8 cellular contexts compared by ENCODE assay signal in genomic region chr15:41022487-41023090, GRCh38.
DNase-seq lines count a peak whose midpoint lies in the region; ATAC-seq and TF ChIP-seq lines count a peak whose summit lies in the region.

No MANE protein-coding gene starts in this region.

- H3K4me3 ChIP-seq in SJCRH30 (no peak overlapping the region), body of pancreas (no peak overlapping the region)

- peak; percentile 47 for ATAC-seq in body of pancreas

- WGBS in body of pancreas, 2 donors: 47 to 53% methylated on average over 5 of the region's 5 CpGs

- in situ Hi-C loops in Caki2 (cut with HindIII; ENCODE audit: low pct_unique_long_range_greater_than_20kb, low sequenced_read_pairs): no loop called here

- H3K27me3 ChIP-seq in SJCRH30 (no peaks in the 10 kb centered on the region), body of pancreas (no peaks in the 10 kb centered on the region)

- DNase-seq in Caki2 (ENCODE audit: low read depth) (peak; percentile 18), HCEC 1CT (peak; percentile 71), SJCRH30 (peak; percentile 26 to 59), body of pancreas (peak; percentile 23 to 25 (median 24)), iPS-NIHi11 (ENCODE audit: low spot score) (peak; percentile 57), T1000 (lab: John Stamatoyannopoulos, UW) (no peak)
- peak; percentile 12 for DNase-seq in stimulated activated CD4-positive, alpha-beta T cell treated with anti-CD3 and anti-CD28 coated beads, Interleukin-1b, Interleukin-23, amount 100 ng/mL, for 48 hours
- DNase-seq in activated CD4-positive, CD25-positive, alpha-beta regulatory T cell (lab: John Stamatoyannopoulos, UW): no peak

- peak in 6 of 7 experiments; percentile 35 to 66 (median 58) for TF ChIP-seq CTCF in body of pancreas (IDR thresholded peaks at IDR 0.05)

- H3K4me1 ChIP-seq in SJCRH30: no peaks in the 10 kb centered on the region
- peaks cover 4% of the 10 kb centered on the region for H3K4me1 ChIP-seq in body of pancreas

- intact Hi-C loops in body of pancreas (cut with DNase I): loop anchor here (5.0 kb wide), 1 partner anchor 120 kb away; no protein-coding TSS in a partner anchor

- H3K27ac ChIP-seq in SJCRH30: no peak overlapping the region
- no peak overlapping the region for H3K27ac ChIP-seq in body of pancreas

- H3K36me3 ChIP-seq in SJCRH30: peaks cover 22% of the 10 kb centered on the region; the same call in 1 of the 2 replicates
- peaks cover 0 to 2% of the 10 kb centered on the region in 2 donors for H3K36me3 ChIP-seq in body of pancreas (replicated peaks in 1 of 2; ENCODE audit: insufficient read depth in 1 of 2, low read depth in 2 of 2)

- no peak for TF ChIP-seq POLR2A in body of pancreas (IDR thresholded peaks at IDR 0.05)

- no peaks in the 10 kb centered on the region for H3K9me3 ChIP-seq in SJCRH30 (replicated peaks)
- no peaks in the 10 kb centered on the region for H3K9me3 ChIP-seq in body of pancreas

Comparison
In these comparisons a context has a peak if more than half of its experiments do, and no peak if none do; other contexts are left out.
1. DNase-seq: peak in Caki2 (single experiment), HCEC 1CT (single experiment), SJCRH30 (2 of 2), body of pancreas (4 of 4), iPS-NIHi11 (single experiment) and stimulated activated CD4-positive, alpha-beta T cell treated with anti-CD3 and anti-CD28 coated beads, Interleukin-1b, Interleukin-23, amount 100 ng/mL, for 48 hours (single experiment); none in T1000 (single experiment) and activated CD4-positive, CD25-positive, alpha-beta regulatory T cell (0 of 4).